19 cellular contexts compared by ENCODE assay signal in the genomic region with DNA sequence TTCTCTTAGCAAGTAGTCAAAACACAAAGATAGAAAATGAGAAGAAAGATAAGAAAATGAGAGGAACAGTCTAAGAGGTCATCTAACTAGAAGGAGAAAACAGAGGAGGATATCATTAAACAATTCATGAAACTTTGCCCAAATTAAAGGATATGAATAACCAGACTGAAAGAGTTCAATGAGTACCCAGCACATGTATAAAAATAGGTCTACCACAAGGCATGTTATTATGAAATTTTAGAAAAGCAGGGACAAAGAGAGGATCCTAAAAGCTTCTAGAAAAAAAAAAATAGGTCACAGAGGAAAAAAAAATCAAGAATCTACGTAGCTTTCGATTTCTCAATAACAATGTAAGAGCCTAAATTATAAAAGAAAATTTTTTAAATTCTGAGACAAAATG.
A peak's percentile ranks its signal among the peaks of the same experiment; 100 is the strongest.
DNase-seq lines count a peak whose midpoint lies in the region; ATAC-seq, FAIRE-seq and TF ChIP-seq lines count a peak whose summit lies in the region.
"Had no signal": no experiment of that assay in that cellular context is flagged by ENCODE, and none has a peak within 500 bp of the region (broad histone marks: within the 10 kb centered on the region; RNA-seq: fewer than 3 reads in every experiment).

No MANE protein-coding gene starts in this region.

- intact Hi-C loops in K562 (cut with micrococcal nuclease) (no loop called here), vagina (cut with DNase I) (no loop called here)

- DNase-seq in NCI-H2227 treated with DMSO at 0.1 percent for 48 hours (lab: John Stamatoyannopoulos, UW) (peak; percentile 4), NCI-H2227 (lab: John Stamatoyannopoulos, UW; ENCODE audit: unreplicated experiment) (no peak), K562 (ENCODE audit: extremely low read depth in 1 of 4, low spot score in 3 of 4) (no peak), frontal cortex (ENCODE audit: low spot score in 2 of 2) (no peak), vagina (ENCODE audit: extremely low spot score in 2 of 2) (no peak), AG08396 (ENCODE audit: low spot score) (no peak)
- DNase-seq: 8988T; CD8-positive, alpha-beta T cell; Karpas-422; MV-4-11; NCI-H1417 treated with DMSO at 0.1 percent for 48 hours; NCI-H2029; NCI-H2171 treated with DMSO at 0.1 percent for 48 hours; NCI-H510A treated with DMSO at 0.1 percent for 48 hours had no signal

- CTCF ChIA-PET in K562 (lab: Yijun Ruan, JAX; ENCODE audit: low intra/inter-chr PET ratio): interaction anchor here (0.5 kb wide), 1 partner anchor 107 kb away, joined by 3 read pairs; no protein-coding TSS in a partner anchor

- POLR2A ChIA-PET in K562 (lab: Yijun Ruan, JAX): interaction anchor here (0.7 kb wide), 1 partner anchor 73 kb away, joined by 3 read pairs; no protein-coding TSS in a partner anchor

- ATAC-seq in K562: no peak
- ATAC-seq in GM21528 (IDR thresholded peaks at IDR 0.05; ENCODE audit: low FRiP score, unreplicated experiment): no peak
- ATAC-seq in GM19328 (IDR thresholded peaks at IDR 0.05; ENCODE audit: unreplicated experiment): no peak
- ATAC-seq: CD8-positive, alpha-beta T cell; SK-N-SH treated with all-trans-retinoic acid at 6 μM for 48 hours had no signal

- in situ Hi-C loops in K562 (cut with MboI): no loop called here

- H3K4me2 ChIP-seq in K562 (ENCODE audit: insufficient read depth, low read length): no peak overlapping the region
- H3K4me2 ChIP-seq: BLaER1 had no signal

- H3K9me3 ChIP-seq in K562 (replicated peaks; ENCODE audit: control insufficient read depth, insufficient read depth, low read depth, low read length) (no peaks in the 10 kb centered on the region), vagina (no peaks in the 10 kb centered on the region)
- H3K9me3 ChIP-seq: BLaER1, HAP-1 had no signal

- H3K9me1 ChIP-seq in K562 (ENCODE audit: control insufficient read depth, insufficient read depth, low read length): no peaks in the 10 kb centered on the region

- BruUV-seq in K562 (replicated peaks; lab: Mats Ljungman, UMichigan): no TSS peak

- H3K27me3 ChIP-seq in K562 (ENCODE audit: control insufficient read depth in 2 of 2, insufficient read depth in 2 of 2, low read length in 2 of 2) (no peaks in the 10 kb centered on the region), vagina (no peaks in the 10 kb centered on the region)
- H3K27me3 ChIP-seq: BLaER1 had no signal

- H4K20me1 ChIP-seq in K562 (replicated peaks; ENCODE audit: control insufficient read depth, insufficient read depth, low read length): no peaks in the 10 kb centered on the region
- H4K20me1 ChIP-seq: BLaER1 had no signal

- H3K79me2 ChIP-seq in K562 (ENCODE audit: control insufficient read depth, insufficient read depth, low read length): no peaks in the 10 kb centered on the region

- TF ChIP-seq EP300 in K562 (IDR thresholded peaks at IDR 0.05; ENCODE audit: low read length): no peak

- FAIRE-seq in K562 (lab: Jason Lieb, UNC) (no peak), frontal cortex (lab: Jason Lieb, UNC) (peak; percentile 3)

- peaks cover 0 to 4% of the 10 kb centered on the region in 2 experiments; a peak in 2 of 5 replicates for H3K4me1 ChIP-seq in K562 (replicated peaks in 1 of 2; ENCODE audit: control insufficient read depth in 2 of 2, insufficient read depth in 2 of 2, low read length in 2 of 2)
- peaks cover 7% of the 10 kb centered on the region for H3K4me1 ChIP-seq in vagina
- H3K4me1 ChIP-seq: BLaER1 had no signal

- H3K27ac ChIP-seq in K562 (ENCODE audit: extremely low read depth, low read depth, low read length) (no peak overlapping the region), vagina (peak overlapping the region; percentile 20)
- H3K27ac ChIP-seq: BLaER1 had no signal

- no peak overlapping the region for H3K9ac ChIP-seq in K562 (ENCODE audit: insufficient read depth in 1 of 2, low read depth in 2 of 2, low read length in 2 of 2)
- H3K9ac ChIP-seq: BLaER1 had no signal

- H3K36me3 ChIP-seq in K562 (ENCODE audit: control insufficient read depth, insufficient read depth, low read length) (no peaks in the 10 kb centered on the region; the same call in 2 of the 3 replicates), vagina (peaks cover 0 to 9% of the 10 kb centered on the region in 2 donors)

- no peak for TF ChIP-seq RAD21 in K562 (CRISPR knock-in tag; conservative IDR thresholded peaks at IDR 0.05 in 1 of 2, IDR thresholded peaks at IDR 0.05 in 1 of 2)

- H3K4me3 ChIP-seq in K562: no peak overlapping the region
- H3K4me3 ChIP-seq in vagina: no peak overlapping the region
- H3K4me3 ChIP-seq: BLaER1, HAP-1 had no signal

- 51% methylated on average over 2 of the region's 2 CpGs for WGBS in K562 (ENCODE audit: insufficient coverage, low coverage, missing lambda C conversion rate)

- TF ChIP-seq CTCF in K562 (IDR thresholded peaks at IDR 0.05 in 2 of 3, conservative IDR thresholded peaks at IDR 0.05 in 1 of 3; ENCODE audit: insufficient read depth in 2 of 3, low read depth in 1 of 3, low read length in 3 of 3) (no peak), vagina (IDR thresholded peaks at IDR 0.05) (no peak)

- no peak for TF ChIP-seq POLR2A in K562 (conservative IDR thresholded peaks at IDR 0.05)
- no peak for TF ChIP-seq POLR2A in vagina (IDR thresholded peaks at IDR 0.05)

- no peak overlapping the region for H2AFZ ChIP-seq in K562 (ENCODE audit: low read depth, low read length)

TF ChIP-seq in K562, 482 proteins besides CTCF, POLR2A, EP300 and RAD21:
- no peak for TF ChIP-seq BRD9 (IDR thresholded peaks at IDR 0.05; ENCODE audit: low read depth, partially characterized antibody)
- TF ChIP-seq, protein P1, sequence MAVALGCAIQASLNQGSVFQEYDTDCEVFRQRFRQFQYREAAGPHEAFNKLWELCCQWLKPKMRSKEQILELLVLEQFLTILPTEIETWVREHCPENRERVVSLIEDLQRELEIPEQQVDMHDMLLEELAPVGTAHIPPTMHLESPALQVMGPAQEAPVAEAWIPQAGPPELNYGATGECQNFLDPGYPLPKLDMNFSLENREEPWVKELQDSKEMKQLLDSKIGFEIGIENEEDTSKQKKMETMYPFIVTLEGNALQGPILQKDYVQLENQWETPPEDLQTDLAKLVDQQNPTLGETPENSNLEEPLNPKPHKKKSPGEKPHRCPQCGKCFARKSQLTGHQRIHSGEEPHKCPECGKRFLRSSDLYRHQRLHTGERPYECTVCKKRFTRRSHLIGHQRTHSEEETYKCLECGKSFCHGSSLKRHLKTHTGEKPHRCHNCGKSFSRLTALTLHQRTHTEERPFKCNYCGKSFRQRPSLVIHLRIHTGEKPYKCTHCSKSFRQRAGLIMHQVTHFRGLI (CRISPR knock-in tag; IDR thresholded peaks at IDR 0.05): no peak
- TF ChIP-seq, protein P2, sequence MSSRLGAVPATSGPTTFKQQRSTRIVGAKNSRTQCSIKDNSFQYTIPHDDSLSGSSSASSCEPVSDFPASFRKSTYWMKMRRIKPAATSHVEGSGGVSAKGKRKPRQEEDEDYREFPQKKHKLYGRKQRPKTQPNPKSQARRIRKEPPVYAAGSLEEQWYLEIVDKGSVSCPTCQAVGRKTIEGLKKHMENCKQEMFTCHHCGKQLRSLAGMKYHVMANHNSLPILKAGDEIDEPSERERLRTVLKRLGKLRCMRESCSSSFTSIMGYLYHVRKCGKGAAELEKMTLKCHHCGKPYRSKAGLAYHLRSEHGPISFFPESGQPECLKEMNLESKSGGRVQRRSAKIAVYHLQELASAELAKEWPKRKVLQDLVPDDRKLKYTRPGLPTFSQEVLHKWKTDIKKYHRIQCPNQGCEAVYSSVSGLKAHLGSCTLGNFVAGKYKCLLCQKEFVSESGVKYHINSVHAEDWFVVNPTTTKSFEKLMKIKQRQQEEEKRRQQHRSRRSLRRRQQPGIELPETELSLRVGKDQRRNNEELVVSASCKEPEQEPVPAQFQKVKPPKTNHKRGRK (tag; IDR thresholded peaks at IDR 0.05): 0 out of 2 replicates have a peak, but pooled peaks have one; percentile 54
